Comparison of ENCODE assay signal across 10 cellular contexts in genomic region chr10:14587540-14588083, GRCh38.
DNase-seq lines count a peak whose midpoint lies in the region; ATAC-seq and TF ChIP-seq lines count a peak whose summit lies in the region.
"Had no signal": no experiment of that assay in that cellular context is flagged by ENCODE, and none has a peak within 500 bp of the region (broad histone marks: within the 10 kb centered on the region; RNA-seq: fewer than 3 reads in every experiment).

No MANE protein-coding gene starts in this region.

- H3K27me3 Mint-ChIP-seq in activated naive CD4-positive, alpha-beta T cell treated with anti-CD3 and anti-CD28 coated beads for 36 hours (ENCODE audit: low read depth), result no peaks in the 10 kb centered on the region
- H3K27me3 Mint-ChIP-seq in activated CD8-positive, alpha-beta T cell treated with anti-CD3 and anti-CD28 coated beads, Interleukin-2, amount 10 ng/mL, durations not matched to agents 7 days and 5 days (ENCODE audit: low read depth), result no peaks in the 10 kb centered on the region
- no peaks in the 10 kb centered on the region for H3K27me3 Mint-ChIP-seq in type B pancreatic cell

- H3K4me3 ChIP-seq in lower lobe of right lung, result no peak overlapping the region

- H3K9me3 Mint-ChIP-seq in activated naive CD4-positive, alpha-beta T cell treated with anti-CD3 and anti-CD28 coated beads for 36 hours, result no peaks in the 10 kb centered on the region
- no peaks in the 10 kb centered on the region for H3K9me3 Mint-ChIP-seq in activated CD8-positive, alpha-beta T cell treated with anti-CD3 and anti-CD28 coated beads, Interleukin-2, amount 10 ng/mL, durations not matched to agents 7 days and 5 days (ENCODE audit: insufficient read depth)
- H3K9me3 Mint-ChIP-seq in type B pancreatic cell, result no peaks in the 10 kb centered on the region

- CTCF ChIA-PET in activated naive CD4-positive, alpha-beta T cell treated with anti-CD3 and anti-CD28 coated beads for 36 hours (lab: Charles Lee), result interaction anchor here (0.7 to 1.4 kb wide), 6 partner anchors 20 to 331 kb away, joined by 3 to 4 read pairs (median 3); partner anchors contain the start of genes CDNF, HSPA14 and MSANTD7
- CTCF ChIA-PET in activated CD8-positive, alpha-beta T cell treated with anti-CD3 and anti-CD28 coated beads, Interleukin-2, amount 10 ng/mL, durations not matched to agents 7 days and 5 days (lab: Charles Lee), result interaction anchor here (1.3 to 2.2 kb wide), 8 partner anchors 13 to 235 kb away, joined by 5 to 14 read pairs (median 8); no protein-coding TSS in a partner anchor

- peaks cover 46% of the 10 kb centered on the region for H3K4me1 ChIP-seq in lower lobe of right lung

- H3K27ac Mint-ChIP-seq in activated naive CD4-positive, alpha-beta T cell treated with anti-CD3 and anti-CD28 coated beads for 36 hours, result peak overlapping the region; percentile 97
- peak overlapping the region; percentile 94 for H3K27ac Mint-ChIP-seq in activated CD8-positive, alpha-beta T cell treated with anti-CD3 and anti-CD28 coated beads, Interleukin-2, amount 10 ng/mL, durations not matched to agents 7 days and 5 days
- H3K27ac Mint-ChIP-seq in type B pancreatic cell, result peak overlapping the region; percentile 79

- ATAC-seq in activated CD8-positive, alpha-beta T cell treated with anti-CD3 and anti-CD28 coated beads, Interleukin-2, amount 10 ng/mL, durations not matched to agents 7 days and 5 days, result peak; percentile 10
- ATAC-seq in lower lobe of right lung, result no peak
- ATAC-seq in HG03342 (IDR thresholded peaks at IDR 0.05; ENCODE audit: unreplicated experiment), result no peak

- TF ChIP-seq CTCF in lower lobe of right lung (IDR thresholded peaks at IDR 0.05) (no peak), type B pancreatic cell (conservative IDR thresholded peaks at IDR 0.05) (no peak)

- intact Hi-C loops in activated naive CD4-positive, alpha-beta T cell treated with anti-CD3 and anti-CD28 coated beads for 36 hours (cut with micrococcal nuclease), result loop anchor here (1.0 to 5.0 kb wide), 11 partner anchors 15 to 800 kb away; partner anchors contain the start of genes CDNF, HSPA14, MEIG1 and MSANTD7
- intact Hi-C loops in lower lobe of right lung (cut with DNase I), result no loop called here

- H3K9me3 ChIP-seq in lower lobe of right lung, result no peaks in the 10 kb centered on the region

- DNase-seq in activated naive CD4-positive, alpha-beta T cell treated with anti-CD3 and anti-CD28 coated beads for 36 hours, result peak; percentile 23
- no peak for DNase-seq in activated naive CD4-positive, alpha-beta T cell treated with anti-CD3 and anti-CD28 coated beads, Interleukin-2, amount 50 U/mL, for 16 hours
- no peak for DNase-seq in activated CD8-positive, alpha-beta T cell treated with anti-CD3 and anti-CD28 coated beads, Interleukin-2, amount 10 ng/mL, durations not matched to agents 7 days and 5 days
- DNase-seq in lower lobe of right lung (no peak), type B pancreatic cell (ENCODE audit: extremely low spot score, unreplicated experiment) (no peak), AG20443 (ENCODE audit: low spot score) (no peak)
- DNase-seq in activated CD8-positive, alpha-beta memory T cell treated with anti-CD3 and anti-CD28 coated beads, Interleukin-2, amount 50 U/mL, for 48 hours, result no peak
- DNase-seq: SHP77 treated with DMSO at 0.1 percent for 48 hours had no signal

- H3K27me3 ChIP-seq in lower lobe of right lung (ENCODE audit: low read depth), result no peaks in the 10 kb centered on the region

- H3K4me3 Mint-ChIP-seq in activated naive CD4-positive, alpha-beta T cell treated with anti-CD3 and anti-CD28 coated beads for 36 hours, result peak overlapping the region; percentile 63
- peak overlapping the region; percentile 60 for H3K4me3 Mint-ChIP-seq in activated CD8-positive, alpha-beta T cell treated with anti-CD3 and anti-CD28 coated beads, Interleukin-2, amount 10 ng/mL, durations not matched to agents 7 days and 5 days
- peak overlapping the region; percentile 64 for H3K4me3 Mint-ChIP-seq in type B pancreatic cell

- POLR2A ChIA-PET in activated CD8-positive, alpha-beta T cell treated with anti-CD3 and anti-CD28 coated beads, Interleukin-2, amount 10 ng/mL, durations not matched to agents 7 days and 5 days (lab: Charles Lee), result interaction anchor here (1.1 to 2.2 kb wide), 9 partner anchors 13 to 291 kb away, joined by 3 to 17 read pairs (median 5); partner anchors contain the start of genes CDNF, HSPA14, MSANTD7 and SUV39H2

- no peaks in the 10 kb centered on the region for H3K36me3 ChIP-seq in lower lobe of right lung

- H3K4me1 Mint-ChIP-seq in activated naive CD4-positive, alpha-beta T cell treated with anti-CD3 and anti-CD28 coated beads for 36 hours (ENCODE audit: low read depth), result peaks cover 94% of the 10 kb centered on the region
- H3K4me1 Mint-ChIP-seq in activated CD8-positive, alpha-beta T cell treated with anti-CD3 and anti-CD28 coated beads, Interleukin-2, amount 10 ng/mL, durations not matched to agents 7 days and 5 days (ENCODE audit: low read depth), result peaks cover 93% of the 10 kb centered on the region
- H3K4me1 Mint-ChIP-seq in type B pancreatic cell (ENCODE audit: unreplicated experiment), result peaks cover 23% of the 10 kb centered on the region

- peak overlapping the region; percentile 56 for H3K27ac ChIP-seq in lower lobe of right lung
- H3K27ac ChIP-seq: C4-2B had no signal

- peaks cover 34% of the 10 kb centered on the region for H3K36me3 Mint-ChIP-seq in activated naive CD4-positive, alpha-beta T cell treated with anti-CD3 and anti-CD28 coated beads for 36 hours (ENCODE audit: low read depth)
- peaks cover 79% of the 10 kb centered on the region for H3K36me3 Mint-ChIP-seq in activated CD8-positive, alpha-beta T cell treated with anti-CD3 and anti-CD28 coated beads, Interleukin-2, amount 10 ng/mL, durations not matched to agents 7 days and 5 days (ENCODE audit: low read depth)
- H3K36me3 Mint-ChIP-seq in type B pancreatic cell, result peaks cover 20% of the 10 kb centered on the region
